Comparison of ENCODE assay signal across 22 cellular contexts in genomic region chr3:14640157-14640562, GRCh38. TPM values are rescaled to one million over a fixed set of nuclear protein-coding genes. Genes with fewer than 3 reads are reported as not detected.
DNase-seq lines count a peak whose midpoint lies in the region; ATAC-seq, FAIRE-seq and TF ChIP-seq lines count a peak whose summit lies in the region.
"Had no signal": no experiment of that assay in that cellular context is flagged by ENCODE, and none has a peak within 500 bp of the region (broad histone marks: within the 10 kb centered on the region; RNA-seq: fewer than 3 reads in every experiment).

No MANE protein-coding gene starts in this region.

- TF ChIP-seq CTCF in bronchial epithelial cell (IDR thresholded peaks at IDR 0.05; ENCODE audit: insufficient read depth, low read length, severe bottlenecking), result no peak

- H4K12ac ChIP-seq in trophoblast cell (ENCODE audit: low read depth, low read length), result no peak overlapping the region

- no peak overlapping the region for H2AFZ ChIP-seq in trophoblast cell (ENCODE audit: insufficient read depth, low read length, poor library complexity)

- H3K27ac ChIP-seq in trophoblast cell (ENCODE audit: low read depth, low read length), result no peak overlapping the region
- H3K27ac ChIP-seq: ascending aorta, KMS-11, WERI-Rb-1 had no signal

- no peak overlapping the region for H3K18ac ChIP-seq in trophoblast cell (ENCODE audit: low read length)

- H4K8ac ChIP-seq in trophoblast cell (ENCODE audit: low read depth, low read length), result no peak overlapping the region

- H4K91ac ChIP-seq in trophoblast cell (ENCODE audit: low read depth, low read length), result no peak overlapping the region

- no peak overlapping the region for H2BK120ac ChIP-seq in trophoblast cell (ENCODE audit: insufficient read depth, low read length, poor library complexity)

- no peaks in the 10 kb centered on the region for H3K79me2 ChIP-seq in trophoblast cell (ENCODE audit: control insufficient read depth, insufficient read depth, low read length, poor library complexity)

- DNase-seq in AG08395 (ENCODE audit: low spot score) (peak; percentile 15), HT1080 (ENCODE audit: low read depth) (peak; percentile 33), bronchial epithelial cell (ENCODE audit: low read depth) (peak; percentile 80), middle frontal gyrus (ENCODE audit: extremely low spot score, low spot score) (peak; percentile 27), trophoblast cell (no peak), DMS153 (lab: John Stamatoyannopoulos, UW) (no peak)
- DNase-seq in activated CD4-positive, alpha-beta T cell treated with anti-CD3 and anti-CD28 coated beads, Interleukin-2, amount 50 U/mL, for 1 hour, result no peak
- DNase-seq: activated CD4-positive, alpha-beta T cell treated with anti-CD3 and anti-CD28 coated beads, Interleukin-2, amount 50 U/mL, for 48 hours; activated naive CD4-positive, alpha-beta T cell treated with Interleukin-2 at 50 U/mL for 16 hours; activated T-cell treated with anti-CD3 and anti-CD28 coated beads for 4 hours; CD4-positive, CD25-positive, alpha-beta regulatory T cell; DMS79; foreskin melanocyte; NCI-H1048; NCI-H2081; NCI-H524; nephron progenitor cell; SIG-M5; WERI-Rb-1 had no signal

- no peak overlapping the region for H2BK12ac ChIP-seq in trophoblast cell (ENCODE audit: low read length)

- H2AK5ac ChIP-seq in trophoblast cell (ENCODE audit: low read length), result no peak overlapping the region

- H3K4ac ChIP-seq in trophoblast cell (ENCODE audit: low read depth, low read length), result no peak overlapping the region

- H3K14ac ChIP-seq in trophoblast cell (ENCODE audit: low read length), result no peak overlapping the region

- H3K36me3 ChIP-seq in bronchial epithelial cell (ENCODE audit: control insufficient read depth, insufficient read depth, low read length) (no peaks in the 10 kb centered on the region), trophoblast cell (ENCODE audit: control insufficient read depth in 1 of 2, insufficient read depth in 2 of 2, low read length in 2 of 2) (no peaks in the 10 kb centered on the region)
- H3K36me3 ChIP-seq: ascending aorta, WERI-Rb-1 had no signal

- no CpG with 5 or more reads among the region's 10 CpGs for WGBS in trophoblast cell (ENCODE audit: extremely low coverage, insufficient coverage, insufficient read length)

- H3K27me3 ChIP-seq in bronchial epithelial cell (ENCODE audit: control insufficient read depth, insufficient read depth, low read length) (no peaks in the 10 kb centered on the region), trophoblast cell (ENCODE audit: insufficient read depth, low read length) (peaks cover 8% of the 10 kb centered on the region)
- H3K27me3 ChIP-seq: ascending aorta had no signal

- H2BK5ac ChIP-seq in trophoblast cell (ENCODE audit: low read depth, low read length, poor library complexity), result no peak overlapping the region

- FAIRE-seq in bronchial epithelial cell (lab: Jason Lieb, UNC), result peak; percentile 99

- H3K79me1 ChIP-seq in trophoblast cell (ENCODE audit: low read length), result no peaks in the 10 kb centered on the region

- H3K4me2 ChIP-seq in trophoblast cell (ENCODE audit: low read length), result no peak overlapping the region
- H3K4me2 ChIP-seq: KMS-11 had no signal

- ATAC-seq in HG03439 (IDR thresholded peaks at IDR 0.05; ENCODE audit: unreplicated experiment), result no peak

- peaks cover 1% of the 10 kb centered on the region for H3K9me3 ChIP-seq in trophoblast cell (ENCODE audit: insufficient read depth, low read depth, low read length)
- H3K9me3 ChIP-seq: ascending aorta had no signal

- no peaks in the 10 kb centered on the region for H3K4me1 ChIP-seq in trophoblast cell (ENCODE audit: control insufficient read depth in 1 of 2, insufficient read depth in 2 of 2, low read length in 2 of 2)
- H3K4me1 ChIP-seq: ascending aorta had no signal

- H3K23ac ChIP-seq in trophoblast cell (ENCODE audit: low read length), result no peak overlapping the region

- H3K4me3 ChIP-seq in bronchial epithelial cell (ENCODE audit: low read depth, low read length) (no peak overlapping the region), trophoblast cell (ENCODE audit: low read depth, low read length) (no peak overlapping the region)
- H3K4me3 ChIP-seq: ascending aorta had no signal

- no peak overlapping the region for H3K9ac ChIP-seq in trophoblast cell (ENCODE audit: low read length)
- H3K9ac ChIP-seq: KMS-11 had no signal

RNA-seq across cellular contexts. Expression of gene CCDC174, which starts 11.4 kb away (rescaled TPM):
- total RNA-seq in HT1080 (2014; rRNA removed; shearing (Covaris generic)), result 6.6 and 7.6 TPM in 2 replicates
- polyA plus RNA-seq in HT1080 (2015; cell fraction: cytosol; rRNA removed), result 6.6 and 14.2 TPM in 2 replicates
- 19.0 and 23.8 TPM in 2 replicates for polyA plus RNA-seq in HT1080 (2015; cell fraction: nucleus; rRNA removed)
- total RNA-seq in bronchial epithelial cell, result 5.8 and 8.7 TPM in 2 replicates
- 17.6 and 18.0 TPM in 2 replicates for polyA plus RNA-seq in trophoblast cell (2013)

RNA-seq across cellular contexts. Expression of gene C3orf20, which starts 34.8 kb away (rescaled TPM):
- 0.05 TPM in 1 of 2 replicates, not detected in the other for total RNA-seq in HT1080 (2014; rRNA removed; shearing (Covaris generic))
- polyA plus RNA-seq in HT1080 (2015; cell fraction: cytosol; rRNA removed), result not detected in 2 replicates
- 0.06 TPM in 1 of 2 replicates, not detected in the other for polyA plus RNA-seq in HT1080 (2015; cell fraction: nucleus; rRNA removed)
- total RNA-seq in bronchial epithelial cell, result under 0.01 TPM in 1 of 2 replicates, not detected in the other
- polyA plus RNA-seq in trophoblast cell (2013), result 0.03 and 0.15 TPM in 2 replicates
- total RNA-seq: ascending aorta had no signal
- polyA plus RNA-seq: CD4-positive, CD25-positive, alpha-beta regulatory T cell had no signal

Comparison
In these comparisons a context has a peak if more than half of its experiments do, and no peak if none do; other contexts are left out.
1. DNase-seq: peak in AG08395 (single experiment), HT1080 (single experiment), bronchial epithelial cell (single experiment) and middle frontal gyrus (single experiment); none in activated CD4-positive, alpha-beta T cell treated with anti-CD3 and anti-CD28 coated beads, Interleukin-2, amount 50 U/mL, for 1 hour (single experiment), trophoblast cell (0 of 2) and DMS153 (single experiment).